In genomic region chr11:60950024-60950423, GRCh38 we compare ENCODE assay signal across 12 cellular contexts. TPM values are rescaled to one million over a fixed set of nuclear protein-coding genes. Genes with fewer than 3 reads are reported as not detected.
A peak's percentile ranks its signal among the peaks of the same experiment; 100 is the strongest.
DNase-seq lines count a peak whose midpoint lies in the region; ATAC-seq and TF ChIP-seq lines count a peak whose summit lies in the region.
"Had no signal": no experiment of that assay in that cellular context is flagged by ENCODE, and none has a peak within 500 bp of the region (broad histone marks: within the 10 kb centered on the region; RNA-seq: fewer than 3 reads in every experiment).

No MANE protein-coding gene starts in this region.

- H3K4me3 ChIP-seq in DOHH2 (ENCODE audit: low read length) (peak overlapping the region; percentile 97), GM23338 (peak overlapping the region; percentile 68), esophagus muscularis mucosa (peak overlapping the region; percentile 57 to 66 (median 59)), sigmoid colon (peak overlapping the region in 3 of 4 donors; percentile 51 to 59 (median 57))
- H3K4me3 ChIP-seq: PC-9 had no signal

- H3K4me2 ChIP-seq in DOHH2 (ENCODE audit: low read length) (peak overlapping the region; percentile 99), GM23338 (peak overlapping the region; percentile 90)
- H3K4me2 ChIP-seq: PC-9 had no signal

- H3K27ac Mint-ChIP-seq in GM23338 = no peak overlapping the region
- H3K27ac Mint-ChIP-seq: activated T-cell treated with anti-CD3 and anti-CD28 coated beads, Interleukin-2, amount 50 U/mL, for 72 hours had no signal

- peaks cover 54% of the 10 kb centered on the region for H3K4me1 ChIP-seq in DOHH2 (ENCODE audit: control insufficient read depth, low read length)
- H3K4me1 ChIP-seq in GM23338 (ENCODE audit: insufficient read depth) = peaks cover 29% of the 10 kb centered on the region
- H3K4me1 ChIP-seq in esophagus muscularis mucosa = peaks cover 11 to 67% (median 49%) of the 10 kb centered on the region in 4 donors
- H3K4me1 ChIP-seq in sigmoid colon = peaks cover 0 to 31% (median 25%) of the 10 kb centered on the region in 4 donors

- H3K27ac ChIP-seq in DOHH2 (ENCODE audit: low read depth, low read length) (peak overlapping the region; percentile 16), GM23338 (ENCODE audit: low read depth) (no peak overlapping the region), esophagus muscularis mucosa (replicated peaks in 1 of 4) (peak overlapping the region; percentile 82 to 86 (median 85)), sigmoid colon (peak overlapping the region; percentile 5 to 87 (median 81))
- H3K27ac ChIP-seq: PC-9 had no signal

- H3K36me3 ChIP-seq in DOHH2 (ENCODE audit: control insufficient read depth, low read length) = peaks cover 40% of the 10 kb centered on the region
- H3K36me3 ChIP-seq in GM23338 (ENCODE audit: insufficient read depth) = no peaks in the 10 kb centered on the region
- H3K36me3 ChIP-seq in esophagus muscularis mucosa = peaks cover 0 to 25% (median 16%) of the 10 kb centered on the region in 4 donors
- H3K36me3 ChIP-seq in sigmoid colon = peaks cover 0 to 17% (median 0%) of the 10 kb centered on the region in 4 donors

- peaks cover 44% of the 10 kb centered on the region for H3K4me1 Mint-ChIP-seq in GM23338

- H2AFZ ChIP-seq in GM23338 = no peak overlapping the region
- H2AFZ ChIP-seq: PC-9 had no signal

- TF ChIP-seq EP300 in esophagus muscularis mucosa (IDR thresholded peaks at IDR 0.05) (no peak), sigmoid colon (IDR thresholded peaks at IDR 0.05) (no peak)

- TF ChIP-seq CTCF in DOHH2 (IDR thresholded peaks at IDR 0.05; ENCODE audit: low read depth, low read length, poor library complexity, severe bottlenecking) (no peak), GM23338 (conservative IDR thresholded peaks at IDR 0.05; ENCODE audit: low read depth in 2 of 2) (no peak), esophagus muscularis mucosa (IDR thresholded peaks at IDR 0.05) (no peak), sigmoid colon (IDR thresholded peaks at IDR 0.05) (no peak)

- H3K79me2 ChIP-seq in DOHH2 (ENCODE audit: control insufficient read depth, low read length) = peaks cover 60% of the 10 kb centered on the region
- peaks cover 6% of the 10 kb centered on the region; the same call in 1 of the 2 replicates for H3K79me2 ChIP-seq in GM23338 (replicated peaks; ENCODE audit: insufficient read depth)

- intact Hi-C loops in esophagus muscularis mucosa (cut with DNase I) = no loop called here
- intact Hi-C loops in sigmoid colon (cut with DNase I) = loop anchor here (2.0 kb wide), 1 partner anchor 35 kb away; the partner anchor contains the start of gene TMEM109

- H3K9me3 ChIP-seq in DOHH2 (ENCODE audit: control insufficient read depth, insufficient read depth, low read length) = no peaks in the 10 kb centered on the region
- H3K9me3 ChIP-seq in esophagus muscularis mucosa = no peaks in the 10 kb centered on the region
- no peaks in the 10 kb centered on the region for H3K9me3 ChIP-seq in sigmoid colon

- WGBS in esophagus muscularis mucosa = 67% methylated on average over 6 of the region's 6 CpGs
- 84 to 87% methylated on average over 6 of the region's 6 CpGs for WGBS in sigmoid colon, 2 donors

- no peaks in the 10 kb centered on the region for H3K27me3 ChIP-seq in DOHH2 (ENCODE audit: control insufficient read depth, low read length)
- peaks cover 30% of the 10 kb centered on the region for H3K27me3 ChIP-seq in GM23338 (ENCODE audit: insufficient read depth)
- H3K27me3 ChIP-seq in esophagus muscularis mucosa = no peaks in the 10 kb centered on the region
- H3K27me3 ChIP-seq in sigmoid colon = no peaks in the 10 kb centered on the region

- H3K27me3 Mint-ChIP-seq in GM23338 (ENCODE audit: insufficient read depth, low read depth, poor library complexity) = peaks cover 30% of the 10 kb centered on the region

- peaks cover 6% of the 10 kb centered on the region; the same call in 1 of the 2 replicates for H3F3A ChIP-seq in DOHH2 (ENCODE audit: control insufficient read depth, insufficient read depth)
- peaks cover 8% of the 10 kb centered on the region for H3F3A ChIP-seq in GM23338 (replicated peaks; ENCODE audit: low read depth)

- peak overlapping the region; percentile 70 for H3K4me3 Mint-ChIP-seq in GM23338

- TF ChIP-seq POLR2A in esophagus muscularis mucosa (IDR thresholded peaks at IDR 0.05; ENCODE audit: low read depth) (no peak), sigmoid colon (IDR thresholded peaks at IDR 0.05) (no peak)

- H3K36me3 Mint-ChIP-seq in GM23338 (ENCODE audit: low read depth) = peaks cover 3% of the 10 kb centered on the region; the same call in 1 of the 3 replicates

- no peaks in the 10 kb centered on the region for H3K9me2 ChIP-seq in DOHH2 (replicated peaks; ENCODE audit: control insufficient read depth, low read length)
- H3K9me2 ChIP-seq in GM23338 (ENCODE audit: insufficient read depth) = no peaks in the 10 kb centered on the region

- DNase-seq in GM23338 (ENCODE audit: low spot score) (no peak), esophagus muscularis mucosa (ENCODE audit: extremely low spot score) (no peak), sigmoid colon (peak; percentile 68), NCI-H187 treated with DMSO at 0.1 percent for 48 hours (lab: John Stamatoyannopoulos, UW) (no peak), 8988T (no peak), activated gamma-delta T cell (lab: John Stamatoyannopoulos, UW) (no peak)
- DNase-seq: activated T-cell treated with anti-CD3 and anti-CD28 coated beads, Interleukin-2, amount 50 U/mL, for 72 hours; KBM-7; mesenchymal stem cell; NCI-H2081 treated with DMSO at 0.1 percent for 48 hours; PC-9 had no signal

- H4K20me1 ChIP-seq in DOHH2 (ENCODE audit: control insufficient read depth, insufficient read depth, low read depth, low read length) (no peaks in the 10 kb centered on the region), GM23338 (replicated peaks; ENCODE audit: insufficient read depth) (no peaks in the 10 kb centered on the region)

- H3K9me3 Mint-ChIP-seq in GM23338 = no peaks in the 10 kb centered on the region
- H3K9me3 Mint-ChIP-seq: activated T-cell treated with anti-CD3 and anti-CD28 coated beads, Interleukin-2, amount 50 U/mL, for 72 hours had no signal

- ATAC-seq in GM23338 = no peak
- ATAC-seq: activated T-cell treated with anti-CD3 and anti-CD28 coated beads, Interleukin-2, amount 50 U/mL, for 72 hours had no signal

TF ChIP-seq in GM23338, 12 proteins besides CTCF, POLR2A, EP300 and RAD21 (continues in another document):
- no peak for TF ChIP-seq ZNF331 (CRISPR knock-in tag; IDR thresholded peaks at IDR 0.05; ENCODE audit: low read depth)
- no peak for TF ChIP-seq ZNF114 (CRISPR knock-in tag; IDR thresholded peaks at IDR 0.05)
- TF ChIP-seq CREB1 (CRISPR knock-in tag; IDR thresholded peaks at IDR 0.05; ENCODE audit: low read depth) = no peak

RNA-seq across cellular contexts. Expression of gene SLC15A3, which starts 2.0 kb away (rescaled TPM):
- total RNA-seq in GM23338 (2014; rRNA removed; shearing (Covaris generic)) = 15.8 and 18.9 TPM in 2 replicates
- polyA plus RNA-seq in GM23338 (2016; fragmentation: Nextera tagmentation; extraction: Ambion mirVana) (14.2 and 16.7 TPM in 2 replicates), sigmoid colon (10 to 100 TPM; 13.8 to 32.0 (median 21.3) TPM)
- total RNA-seq in esophagus muscularis mucosa (10 to 100 TPM; 24.1 to 61.0 (median 29.9) TPM), sigmoid colon (10 to 100 TPM; 12.8 to 43.9 (median 28.6) TPM)

RNA-seq across cellular contexts. Expression of gene CD6, which starts 21.5 kb away (rescaled TPM):
- 0.49 and 1.9 TPM in 2 replicates for total RNA-seq in GM23338 (2014; rRNA removed; shearing (Covaris generic))
- polyA plus RNA-seq in GM23338 (2016; fragmentation: Nextera tagmentation; extraction: Ambion mirVana) = not detected in 2 replicates
- total RNA-seq in esophagus muscularis mucosa = 1 to 10 TPM in 2 of 4 donors, under 1 TPM in 1, not detected in 1; 0.32 to 2.2 (median 1.3) TPM
- total RNA-seq in sigmoid colon = 1 to 10 TPM in 2 of 4 donors, under 1 TPM in 1, not detected in 1; 0.81 to 1.9 (median 1.2) TPM
- polyA plus RNA-seq in sigmoid colon = 10 to 100 TPM in 1 of 3 donors, under 1 TPM in 2; under 0.01 to 14.1 (median 0.23) TPM

RNA-seq across cellular contexts. Expression of gene TMEM132A, which starts 25.8 kb away (rescaled TPM):
- 51.9 and 96.6 TPM in 2 replicates for total RNA-seq in GM23338 (2014; rRNA removed; shearing (Covaris generic))
- polyA plus RNA-seq in GM23338 (2016; fragmentation: Nextera tagmentation; extraction: Ambion mirVana) = 36.2 and 38.5 TPM in 2 replicates
- 1 to 10 TPM; 2.9 to 9.3 (median 6.8) TPM for total RNA-seq in esophagus muscularis mucosa
- total RNA-seq in sigmoid colon = 10 to 100 TPM in 1 of 4 donors, 1 to 10 TPM in 2, under 1 TPM in 1; 0.49 to 17.4 (median 2.9) TPM
- polyA plus RNA-seq in sigmoid colon = 1 to 10 TPM in 2 of 3 donors, under 1 TPM in 1; 0.60 to 8.5 (median 2.3) TPM

RNA-seq across cellular contexts. Expression of gene TMEM109, which starts 36.1 kb away (rescaled TPM):
- 12.1 and 17.7 TPM in 2 replicates for total RNA-seq in GM23338 (2014; rRNA removed; shearing (Covaris generic))
- polyA plus RNA-seq in GM23338 (2016; fragmentation: Nextera tagmentation; extraction: Ambion mirVana) (17.4 TPM in 2 replicates), sigmoid colon (10 to 100 TPM; 16.2 to 57.7 (median 17.3) TPM)
- total RNA-seq in esophagus muscularis mucosa (100 to 1,000 TPM; 106 to 186 (median 138) TPM), sigmoid colon (100 to 1,000 TPM in 2 of 4 donors, 10 to 100 TPM in 2; 86.2 to 115 (median 98.4) TPM)

RNA-seq across cellular contexts. Expression of gene PRPF19, which starts 43.6 kb away (rescaled TPM):
- 134 and 161 TPM in 2 replicates for total RNA-seq in GM23338 (2014; rRNA removed; shearing (Covaris generic))
- polyA plus RNA-seq in GM23338 (2016; fragmentation: Nextera tagmentation; extraction: Ambion mirVana) = 153 and 186 TPM in 2 replicates
- total RNA-seq in esophagus muscularis mucosa = 10 to 100 TPM; 35.7 to 63.0 (median 57.1) TPM
- 10 to 100 TPM; 37.1 to 52.5 (median 38.9) TPM for total RNA-seq in sigmoid colon
- polyA plus RNA-seq in sigmoid colon = 10 to 100 TPM; 41.2 to 92.3 (median 42.0) TPM
